ENCODE assay signal across 1 cellular context in the genomic region with DNA sequence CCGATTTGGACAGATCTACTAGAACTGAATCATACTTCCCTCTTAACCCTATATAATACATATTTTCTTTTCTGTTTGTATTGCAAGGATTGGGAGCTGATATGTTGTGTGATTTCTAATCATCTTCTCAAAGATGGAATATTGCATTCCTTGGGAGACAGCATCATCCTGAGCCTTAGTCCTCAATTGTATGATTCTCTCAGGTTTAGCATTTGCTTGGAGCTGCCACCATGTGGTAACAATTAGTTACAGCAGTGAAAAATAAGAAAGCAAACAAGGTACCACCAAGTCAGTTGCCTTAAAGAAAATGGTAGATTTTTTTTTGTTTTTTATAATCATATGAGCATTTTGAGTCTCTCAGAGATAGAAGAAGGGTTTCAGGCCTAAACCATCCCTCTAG.
TF ChIP-seq lines count a peak whose summit lies in the region.

No MANE protein-coding gene starts in this region.

TF ChIP-seq in K562, 482 proteins besides CTCF, POLR2A, EP300 and RAD21:
- TF ChIP-seq, protein P1, sequence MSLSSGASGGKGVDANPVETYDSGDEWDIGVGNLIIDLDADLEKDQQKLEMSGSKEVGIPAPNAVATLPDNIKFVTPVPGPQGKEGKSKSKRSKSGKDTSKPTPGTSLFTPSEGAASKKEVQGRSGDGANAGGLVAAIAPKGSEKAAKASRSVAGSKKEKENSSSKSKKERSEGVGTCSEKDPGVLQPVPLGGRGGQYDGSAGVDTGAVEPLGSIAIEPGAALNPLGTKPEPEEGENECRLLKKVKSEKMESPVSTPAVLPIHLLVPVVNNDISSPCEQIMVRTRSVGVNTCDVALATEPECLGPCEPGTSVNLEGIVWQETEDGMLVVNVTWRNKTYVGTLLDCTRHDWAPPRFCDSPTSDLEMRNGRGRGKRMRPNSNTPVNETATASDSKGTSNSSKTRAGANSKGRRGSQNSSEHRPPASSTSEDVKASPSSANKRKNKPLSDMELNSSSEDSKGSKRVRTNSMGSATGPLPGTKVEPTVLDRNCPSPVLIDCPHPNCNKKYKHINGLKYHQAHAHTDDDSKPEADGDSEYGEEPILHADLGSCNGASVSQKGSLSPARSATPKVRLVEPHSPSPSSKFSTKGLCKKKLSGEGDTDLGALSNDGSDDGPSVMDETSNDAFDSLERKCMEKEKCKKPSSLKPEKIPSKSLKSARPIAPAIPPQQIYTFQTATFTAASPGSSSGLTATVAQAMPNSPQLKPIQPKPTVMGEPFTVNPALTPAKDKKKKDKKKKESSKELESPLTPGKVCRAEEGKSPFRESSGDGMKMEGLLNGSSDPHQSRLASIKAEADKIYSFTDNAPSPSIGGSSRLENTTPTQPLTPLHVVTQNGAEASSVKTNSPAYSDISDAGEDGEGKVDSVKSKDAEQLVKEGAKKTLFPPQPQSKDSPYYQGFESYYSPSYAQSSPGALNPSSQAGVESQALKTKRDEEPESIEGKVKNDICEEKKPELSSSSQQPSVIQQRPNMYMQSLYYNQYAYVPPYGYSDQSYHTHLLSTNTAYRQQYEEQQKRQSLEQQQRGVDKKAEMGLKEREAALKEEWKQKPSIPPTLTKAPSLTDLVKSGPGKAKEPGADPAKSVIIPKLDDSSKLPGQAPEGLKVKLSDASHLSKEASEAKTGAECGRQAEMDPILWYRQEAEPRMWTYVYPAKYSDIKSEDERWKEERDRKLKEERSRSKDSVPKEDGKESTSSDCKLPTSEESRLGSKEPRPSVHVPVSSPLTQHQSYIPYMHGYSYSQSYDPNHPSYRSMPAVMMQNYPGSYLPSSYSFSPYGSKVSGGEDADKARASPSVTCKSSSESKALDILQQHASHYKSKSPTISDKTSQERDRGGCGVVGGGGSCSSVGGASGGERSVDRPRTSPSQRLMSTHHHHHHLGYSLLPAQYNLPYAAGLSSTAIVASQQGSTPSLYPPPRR (CRISPR knock-in tag; IDR thresholded peaks at IDR 0.05; ENCODE audit: borderline replicate concordance): no peak
- TF ChIP-seq RBBP5 (IDR thresholded peaks at IDR 0.05; ENCODE audit: borderline replicate concordance, insufficient read depth, low read length, poor library complexity, severe bottlenecking) (no peak), IFI16 (CRISPR knock-in tag; IDR thresholded peaks at IDR 0.05) (no peak), ZBTB17 (CRISPR knock-in tag; IDR thresholded peaks at IDR 0.05) (no peak), KDM5B (IDR thresholded peaks at IDR 0.05; ENCODE audit: insufficient replicate concordance, low read depth, low read length) (no peak), TEAD2 (tag; IDR thresholded peaks at IDR 0.05) (no peak), ZNF197 (CRISPR knock-in tag; IDR thresholded peaks at IDR 0.05; ENCODE audit: low read depth) (no peak), KHSRP (IDR thresholded peaks at IDR 0.05) (no peak), POLR2AphosphoS5 (IDR thresholded peaks at IDR 0.05; ENCODE audit: control insufficient read depth, insufficient read depth, low read depth, low read length) (no peak)
